8 cellular contexts compared by ENCODE assay signal in the genomic region with DNA sequence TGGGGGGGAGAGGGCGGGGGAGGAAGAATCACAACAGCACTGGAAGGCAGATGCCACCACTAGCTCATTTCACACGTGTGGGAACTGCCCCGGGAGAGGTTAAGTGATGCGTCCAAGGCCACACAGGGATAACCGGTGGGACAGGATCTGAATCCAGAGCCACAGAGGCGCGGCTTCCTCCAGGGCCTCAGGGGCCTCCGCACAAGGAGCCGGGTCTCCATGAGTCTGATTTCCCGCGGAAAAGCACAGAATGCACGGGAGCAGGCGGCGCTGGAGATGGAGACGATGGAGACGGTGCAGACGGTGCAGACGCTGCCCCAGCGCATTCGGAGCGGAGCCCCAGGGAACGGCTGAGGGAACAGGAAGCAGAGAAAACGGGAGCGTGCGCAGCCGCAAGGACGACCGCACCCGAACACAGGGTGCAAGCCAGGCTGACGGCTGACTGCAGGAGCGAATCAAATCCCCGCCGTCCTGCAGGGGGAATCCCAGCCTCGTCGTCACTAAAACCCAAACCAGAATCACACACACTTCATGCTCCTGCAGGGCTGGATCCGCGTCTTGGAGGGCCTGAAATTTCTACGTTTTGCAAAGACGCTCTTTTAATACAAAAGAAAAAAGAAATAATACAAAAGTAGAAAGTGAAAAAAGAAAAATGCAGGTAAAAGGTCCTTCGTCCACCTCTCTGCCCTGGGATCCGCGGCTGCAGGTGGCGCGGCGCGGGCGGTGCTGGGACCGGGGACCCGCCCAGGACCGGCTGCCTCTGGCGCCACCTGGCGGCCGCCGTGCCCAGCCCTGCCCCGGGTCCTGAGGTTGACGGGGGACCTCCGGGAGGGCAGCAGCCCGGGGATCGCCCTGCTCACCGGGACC. TPM values are rescaled to one million over a fixed set of nuclear protein-coding genes. Genes with fewer than 3 reads are reported as not detected.
A peak's percentile ranks its signal among the peaks of the same experiment; 100 is the strongest.
DNase-seq lines count a peak whose midpoint lies in the region; ATAC-seq and TF ChIP-seq lines count a peak whose summit lies in the region.

No MANE protein-coding gene starts in this region.

- peaks cover 11% of the 10 kb centered on the region for H3K27me3 Mint-ChIP-seq in GM23338 (ENCODE audit: insufficient read depth, low read depth, poor library complexity)

- WGBS in mesenchymal stem cell, result 58% methylated on average over 46 of the region's 60 CpGs

- no peaks in the 10 kb centered on the region for H4K20me1 ChIP-seq in GM23338 (replicated peaks; ENCODE audit: insufficient read depth)

- H2BK15ac ChIP-seq in mesenchymal stem cell (ENCODE audit: low read depth, poor library complexity, severe bottlenecking), result no peak overlapping the region

- H2BK120ac ChIP-seq in mesenchymal stem cell (ENCODE audit: low read depth, low read length), result no peak overlapping the region

- H4K8ac ChIP-seq in mesenchymal stem cell (ENCODE audit: low read length), result no peak overlapping the region

- H3K9me3 ChIP-seq in duodenal mucosa (ENCODE audit: control insufficient read depth in 1 of 2, low read length in 2 of 2) (no peaks in the 10 kb centered on the region), mesenchymal stem cell (ENCODE audit: control insufficient read depth, low read length) (no peaks in the 10 kb centered on the region)

- DNase-seq in GM06990 (ENCODE audit: extremely low read depth, insufficient read length) (peak; percentile 81), GM23338 (ENCODE audit: low spot score) (peak; percentile 84), MV-4-11 (lab: John Stamatoyannopoulos, UW) (peak; percentile 39), mesenchymal stem cell (peak; percentile 41), NK-92 (lab: John Stamatoyannopoulos, UW; ENCODE audit: unreplicated experiment) (no peak)
- peak; percentile 66 to 71 for DNase-seq in activated CD4-positive, alpha-beta T cell treated with anti-CD3 and anti-CD28 coated beads, Interleukin-2, amount 50 U/mL, for 4 hours
- DNase-seq in stimulated activated CD8-positive, alpha-beta memory T cell treated with anti-CD3 and anti-CD28 coated beads, Interleukin-15, amount 100 ng/mL, for 48 hours (ENCODE audit: low read depth in 2 of 2), result peak; percentile 67

- no peaks in the 10 kb centered on the region for H3K9me2 ChIP-seq in GM23338 (ENCODE audit: insufficient read depth)

- H2BK5ac ChIP-seq in mesenchymal stem cell (ENCODE audit: low read depth, low read length, poor library complexity, severe bottlenecking), result no peak overlapping the region

- H3K36me3 ChIP-seq in GM06990 (ENCODE audit: control insufficient read depth, insufficient read depth, low read length) (peaks cover 2% of the 10 kb centered on the region; the same call in 1 of the 2 replicates), GM23338 (ENCODE audit: insufficient read depth) (peaks cover 9% of the 10 kb centered on the region), duodenal mucosa (ENCODE audit: control insufficient read depth in 1 of 2, insufficient read depth in 2 of 2, low read length in 2 of 2) (peaks cover 0 to 7% of the 10 kb centered on the region in 2 donors), mesenchymal stem cell (ENCODE audit: control insufficient read depth in 1 of 2, insufficient read depth in 2 of 2, low read depth in 1 of 2, low read length in 2 of 2) (peaks cover 49 to 63% of the 10 kb centered on the region in 2 experiments)

- peaks cover 4% of the 10 kb centered on the region; the same call in 1 of the 2 replicates for H3K79me2 ChIP-seq in GM23338 (replicated peaks; ENCODE audit: insufficient read depth)

- H3K4me3 Mint-ChIP-seq in GM23338, result peak overlapping the region; percentile 51

- H3K4ac ChIP-seq in mesenchymal stem cell (ENCODE audit: low read depth in 1 of 2, low read length in 2 of 2), result no peak overlapping the region

- peak overlapping the region; percentile 35; the same call in 1 of the 2 replicates for H2AFZ ChIP-seq in GM23338
- no peak overlapping the region for H2AFZ ChIP-seq in mesenchymal stem cell (ENCODE audit: low read depth, low read length)

- H3K18ac ChIP-seq in mesenchymal stem cell (ENCODE audit: low read depth in 1 of 2, low read length in 2 of 2), result no peak overlapping the region

- H3K4me1 ChIP-seq in GM23338 (ENCODE audit: insufficient read depth) (peaks cover 28% of the 10 kb centered on the region), duodenal mucosa (ENCODE audit: control insufficient read depth in 1 of 2, insufficient read depth in 2 of 2, low read length in 2 of 2) (peaks cover 0 to 6% of the 10 kb centered on the region in 2 donors), mesenchymal stem cell (ENCODE audit: control insufficient read depth, insufficient read depth, low read depth, low read length) (peaks cover 8% of the 10 kb centered on the region)

- no peak overlapping the region for H2BK12ac ChIP-seq in mesenchymal stem cell (ENCODE audit: low read length in 2 of 2)

- TF ChIP-seq CTCF in GM06990 (IDR thresholded peaks at IDR 0.05; ENCODE audit: insufficient read depth, low read length, poor library complexity, severe bottlenecking), result peak; percentile 74
- peak; percentile 68 to 81 for TF ChIP-seq CTCF in GM23338 (conservative IDR thresholded peaks at IDR 0.05; ENCODE audit: low read depth in 2 of 2)

- H3K27ac ChIP-seq in GM23338 (ENCODE audit: low read depth) (0 out of 2 replicates have a peak overlapping the region, but pooled peaks have one; percentile 18), duodenal mucosa (ENCODE audit: low read depth, low read length) (no peak overlapping the region), mesenchymal stem cell (ENCODE audit: low read length, poor library complexity, severe bottlenecking) (no peak overlapping the region)

- no peak overlapping the region for H4K91ac ChIP-seq in mesenchymal stem cell (ENCODE audit: low read length)

- peaks cover 7% of the 10 kb centered on the region for H3K36me3 Mint-ChIP-seq in GM23338 (ENCODE audit: low read depth)

- no peaks in the 10 kb centered on the region; the same call in 2 of the 3 replicates for H3K9me3 Mint-ChIP-seq in GM23338

- peaks cover 51% of the 10 kb centered on the region for H3K4me1 Mint-ChIP-seq in GM23338

- H3K9ac ChIP-seq in duodenal mucosa (ENCODE audit: low read depth in 1 of 2, low read length in 2 of 2) (peak overlapping the region; percentile 43 to 51), mesenchymal stem cell (ENCODE audit: low read length) (peak overlapping the region; percentile 36)

- H3K4me2 ChIP-seq in GM23338 (peak overlapping the region; percentile 73), mesenchymal stem cell (ENCODE audit: low read length, poor library complexity, severe bottlenecking) (no peak overlapping the region)

- H3K79me1 ChIP-seq in mesenchymal stem cell (replicated peaks; ENCODE audit: low read length, poor library complexity, severe bottlenecking), result peaks cover 39% of the 10 kb centered on the region

- H2AK5ac ChIP-seq in mesenchymal stem cell (ENCODE audit: low read length, severe bottlenecking), result no peak overlapping the region

- no peak overlapping the region for H3K23ac ChIP-seq in mesenchymal stem cell (ENCODE audit: low read length in 2 of 2)

- 0 out of 2 replicates have a peak, but pooled peaks cover 8% of the 10 kb centered on the region for H3F3A ChIP-seq in GM23338 (replicated peaks; ENCODE audit: low read depth)

- H3K27me3 ChIP-seq in GM06990 (replicated peaks; ENCODE audit: control insufficient read depth, insufficient read depth, low read length), result no peaks in the 10 kb centered on the region
- no peaks in the 10 kb centered on the region for H3K27me3 ChIP-seq in GM23338 (ENCODE audit: insufficient read depth)
- H3K27me3 ChIP-seq in duodenal mucosa (ENCODE audit: control insufficient read depth in 1 of 2, insufficient read depth in 2 of 2, low read length in 2 of 2), result no peaks in the 10 kb centered on the region
- H3K27me3 ChIP-seq in mesenchymal stem cell (ENCODE audit: control insufficient read depth in 1 of 2, insufficient read depth in 1 of 2, low read length in 2 of 2), result no peaks in the 10 kb centered on the region

- no peak overlapping the region for H3K14ac ChIP-seq in mesenchymal stem cell (ENCODE audit: low read length in 2 of 2)

- H3K27ac Mint-ChIP-seq in GM23338, result no peak overlapping the region

- H3K4me3 ChIP-seq in GM06990 (replicated peaks; ENCODE audit: low read depth, low read length) (peak overlapping the region; percentile 66), GM23338 (peak overlapping the region; percentile 44), duodenal mucosa (ENCODE audit: low read depth in 1 of 2, low read length in 2 of 2) (peak overlapping the region; percentile 80 to 88), mesenchymal stem cell (ENCODE audit: insufficient read depth in 1 of 2, low read depth in 1 of 2, low read length in 2 of 2) (peak overlapping the region in 1 of 2 experiments; percentile 73)

- peak; percentile 96 for ATAC-seq in GM23338

TF ChIP-seq in GM23338, 12 proteins besides CTCF, POLR2A, EP300 and RAD21 (continues in another document):
- TF ChIP-seq NANOG (IDR thresholded peaks at IDR 0.05; ENCODE audit: borderline replicate concordance), result no peak

RNA-seq across cellular contexts. Expression of gene STX2, which starts 20.4 kb away (rescaled TPM):
- 23.9 and 35.4 TPM in 2 replicates for total RNA-seq in GM23338 (2014; rRNA removed; shearing (Covaris generic))
- polyA plus RNA-seq in GM23338 (2016; fragmentation: Nextera tagmentation; extraction: Ambion mirVana), result 16.4 and 17.7 TPM in 2 replicates
- polyA plus RNA-seq in mesenchymal stem cell (2013, experiment 1 of 2), result 45.7 TPM
- polyA plus RNA-seq in mesenchymal stem cell (2013, experiment 2 of 2), result 44.7 TPM

RNA-seq across cellular contexts. Expression of gene RAN, which starts 53.3 kb away (rescaled TPM):
- 855 and 976 TPM in 2 replicates for total RNA-seq in GM23338 (2014; rRNA removed; shearing (Covaris generic))
- 2,114 and 2,289 TPM in 2 replicates for polyA plus RNA-seq in GM23338 (2016; fragmentation: Nextera tagmentation; extraction: Ambion mirVana)
- 308 TPM for polyA plus RNA-seq in mesenchymal stem cell (2013, experiment 1 of 2)
- polyA plus RNA-seq in mesenchymal stem cell (2013, experiment 2 of 2), result 307 TPM
